1 cellular context compared by ENCODE assay signal in the genomic region with DNA sequence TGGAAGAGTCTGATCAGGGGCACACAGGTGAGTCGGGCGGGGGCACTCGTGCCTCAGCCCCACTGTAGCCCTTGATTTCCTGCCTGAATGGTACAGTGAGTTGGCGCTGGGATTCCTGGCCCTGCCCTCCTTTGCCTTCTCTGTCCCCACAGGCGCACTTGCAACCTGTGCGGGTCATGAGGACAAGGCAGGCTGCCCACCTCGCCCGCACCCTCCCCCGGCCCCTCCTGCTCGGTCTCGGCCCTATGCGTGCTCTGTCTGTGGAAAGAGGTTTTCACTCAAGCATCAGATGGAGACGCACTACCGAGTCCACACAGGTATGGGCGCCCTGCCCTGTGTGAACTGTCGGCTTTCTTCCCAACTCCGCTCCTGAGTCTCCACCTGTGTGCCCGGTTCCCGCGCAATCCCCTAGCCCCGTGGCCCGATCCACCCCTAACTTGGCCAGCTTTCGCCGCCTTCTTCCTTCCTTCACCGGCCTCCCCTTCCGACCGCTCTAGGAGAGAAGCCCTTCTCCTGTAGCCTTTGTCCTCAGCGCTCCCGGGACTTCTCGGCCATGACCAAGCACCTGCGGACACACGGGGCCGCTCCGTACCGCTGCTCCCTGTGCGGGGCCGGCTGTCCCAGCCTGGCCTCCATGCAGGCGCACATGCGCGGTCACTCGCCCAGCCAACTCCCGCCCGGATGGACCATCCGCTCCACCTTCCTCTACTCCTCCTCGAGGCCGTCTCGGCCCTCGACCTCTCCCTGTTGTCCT.
A peak's percentile ranks its signal among the peaks of the same experiment; 100 is the strongest.
TF ChIP-seq lines count a peak whose summit lies in the region.

No MANE protein-coding gene starts in this region.

TF ChIP-seq in HepG2, 621 proteins besides CTCF, POLR2A, EP300 and RAD21 (continued from another document and continues in another):
- TF ChIP-seq, protein P1, sequence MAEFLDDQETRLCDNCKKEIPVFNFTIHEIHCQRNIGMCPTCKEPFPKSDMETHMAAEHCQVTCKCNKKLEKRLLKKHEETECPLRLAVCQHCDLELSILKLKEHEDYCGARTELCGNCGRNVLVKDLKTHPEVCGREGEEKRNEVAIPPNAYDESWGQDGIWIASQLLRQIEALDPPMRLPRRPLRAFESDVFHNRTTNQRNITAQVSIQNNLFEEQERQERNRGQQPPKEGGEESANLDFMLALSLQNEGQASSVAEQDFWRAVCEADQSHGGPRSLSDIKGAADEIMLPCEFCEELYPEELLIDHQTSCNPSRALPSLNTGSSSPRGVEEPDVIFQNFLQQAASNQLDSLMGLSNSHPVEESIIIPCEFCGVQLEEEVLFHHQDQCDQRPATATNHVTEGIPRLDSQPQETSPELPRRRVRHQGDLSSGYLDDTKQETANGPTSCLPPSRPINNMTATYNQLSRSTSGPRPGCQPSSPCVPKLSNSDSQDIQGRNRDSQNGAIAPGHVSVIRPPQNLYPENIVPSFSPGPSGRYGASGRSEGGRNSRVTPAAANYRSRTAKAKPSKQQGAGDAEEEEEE (CRISPR knock-in tag; IDR thresholded peaks at IDR 0.05; ENCODE audit: borderline replicate concordance), result 0 out of 2 replicates have a peak, but pooled peaks have one; percentile 24
- no peak for TF ChIP-seq SP140L (CRISPR knock-in tag; IDR thresholded peaks at IDR 0.05; ENCODE audit: borderline replicate concordance)
- peak; percentile 66 for TF ChIP-seq POLR2G (IDR thresholded peaks at IDR 0.05; ENCODE audit: low read depth, low read length)
- no peak for TF ChIP-seq ZNF75D (CRISPR knock-in tag; IDR thresholded peaks at IDR 0.05; ENCODE audit: borderline replicate concordance)
- TF ChIP-seq ASH2L (IDR thresholded peaks at IDR 0.05; ENCODE audit: insufficient read length, low read depth, low read length), result peak; percentile 12
- TF ChIP-seq GTF2F1 (IDR thresholded peaks at IDR 0.05; ENCODE audit: low read length), result no peak
- no peak for TF ChIP-seq ATF4 (CRISPR knock-in tag; IDR thresholded peaks at IDR 0.05)
- no peak for TF ChIP-seq ZNF609 (CRISPR knock-in tag; IDR thresholded peaks at IDR 0.05; ENCODE audit: borderline replicate concordance)
- TF ChIP-seq ZNF101 (CRISPR knock-in tag; IDR thresholded peaks at IDR 0.05; ENCODE audit: borderline replicate concordance, low read depth), result no peak
- TF ChIP-seq ZNF34 (CRISPR knock-in tag; IDR thresholded peaks at IDR 0.05; ENCODE audit: borderline replicate concordance), result no peak
- no peak for TF ChIP-seq ZNF160 (CRISPR knock-in tag; IDR thresholded peaks at IDR 0.05)
- TF ChIP-seq TBP (CRISPR knock-in tag; IDR thresholded peaks at IDR 0.05), result no peak
- TF ChIP-seq ZNF142 (CRISPR knock-in tag; IDR thresholded peaks at IDR 0.05), result no peak; the same call in 1 of the 2 replicates
- TF ChIP-seq SKI (IDR thresholded peaks at IDR 0.05; ENCODE audit: partially characterized antibody), result no peak
- no peak for TF ChIP-seq AHDC1 (CRISPR knock-in tag; IDR thresholded peaks at IDR 0.05; ENCODE audit: borderline replicate concordance)
- no peak for TF ChIP-seq ZBTB7B (CRISPR knock-in tag; IDR thresholded peaks at IDR 0.05)
- TF ChIP-seq ZNF20 (CRISPR knock-in tag; IDR thresholded peaks at IDR 0.05), result no peak
- TF ChIP-seq PCBP2 (optimal IDR thresholded peaks at IDR 0.05; ENCODE audit: low read depth, low read length, poor library complexity, severe bottlenecking), result no peak
- TF ChIP-seq SOX13 (IDR thresholded peaks at IDR 0.05), result no peak
- no peak; a peak in 1 of 4 replicates for TF ChIP-seq SOX13 (CRISPR knock-in tag; conservative IDR thresholded peaks at IDR 0.05 in 1 of 2, IDR thresholded peaks at IDR 0.05 in 1 of 2)
- 0 out of 2 replicates have a peak, but pooled peaks have one; percentile 14 for TF ChIP-seq NR1H2 (CRISPR knock-in tag; IDR thresholded peaks at IDR 0.05; ENCODE audit: borderline replicate concordance, low read depth)
- TF ChIP-seq AGO2 (optimal IDR thresholded peaks at IDR 0.05; ENCODE audit: low read depth, low read length), result no peak
- TF ChIP-seq KLF15 (CRISPR knock-in tag; IDR thresholded peaks at IDR 0.05; ENCODE audit: borderline replicate concordance), result no peak
- TF ChIP-seq ZNF558 (CRISPR knock-in tag; IDR thresholded peaks at IDR 0.05; ENCODE audit: borderline replicate concordance), result no peak
- TF ChIP-seq ELF3 (CRISPR knock-in tag; IDR thresholded peaks at IDR 0.05), result no peak
- TF ChIP-seq ZNF205 (CRISPR knock-in tag; IDR thresholded peaks at IDR 0.05), result no peak
- TF ChIP-seq BRCA1 (CRISPR knock-in tag; IDR thresholded peaks at IDR 0.05), result no peak
- TF ChIP-seq, protein P2, sequence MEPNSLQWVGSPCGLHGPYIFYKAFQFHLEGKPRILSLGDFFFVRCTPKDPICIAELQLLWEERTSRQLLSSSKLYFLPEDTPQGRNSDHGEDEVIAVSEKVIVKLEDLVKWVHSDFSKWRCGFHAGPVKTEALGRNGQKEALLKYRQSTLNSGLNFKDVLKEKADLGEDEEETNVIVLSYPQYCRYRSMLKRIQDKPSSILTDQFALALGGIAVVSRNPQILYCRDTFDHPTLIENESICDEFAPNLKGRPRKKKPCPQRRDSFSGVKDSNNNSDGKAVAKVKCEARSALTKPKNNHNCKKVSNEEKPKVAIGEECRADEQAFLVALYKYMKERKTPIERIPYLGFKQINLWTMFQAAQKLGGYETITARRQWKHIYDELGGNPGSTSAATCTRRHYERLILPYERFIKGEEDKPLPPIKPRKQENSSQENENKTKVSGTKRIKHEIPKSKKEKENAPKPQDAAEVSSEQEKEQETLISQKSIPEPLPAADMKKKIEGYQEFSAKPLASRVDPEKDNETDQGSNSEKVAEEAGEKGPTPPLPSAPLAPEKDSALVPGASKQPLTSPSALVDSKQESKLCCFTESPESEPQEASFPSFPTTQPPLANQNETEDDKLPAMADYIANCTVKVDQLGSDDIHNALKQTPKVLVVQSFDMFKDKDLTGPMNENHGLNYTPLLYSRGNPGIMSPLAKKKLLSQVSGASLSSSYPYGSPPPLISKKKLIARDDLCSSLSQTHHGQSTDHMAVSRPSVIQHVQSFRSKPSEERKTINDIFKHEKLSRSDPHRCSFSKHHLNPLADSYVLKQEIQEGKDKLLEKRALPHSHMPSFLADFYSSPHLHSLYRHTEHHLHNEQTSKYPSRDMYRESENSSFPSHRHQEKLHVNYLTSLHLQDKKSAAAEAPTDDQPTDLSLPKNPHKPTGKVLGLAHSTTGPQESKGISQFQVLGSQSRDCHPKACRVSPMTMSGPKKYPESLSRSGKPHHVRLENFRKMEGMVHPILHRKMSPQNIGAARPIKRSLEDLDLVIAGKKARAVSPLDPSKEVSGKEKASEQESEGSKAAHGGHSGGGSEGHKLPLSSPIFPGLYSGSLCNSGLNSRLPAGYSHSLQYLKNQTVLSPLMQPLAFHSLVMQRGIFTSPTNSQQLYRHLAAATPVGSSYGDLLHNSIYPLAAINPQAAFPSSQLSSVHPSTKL (CRISPR knock-in tag; IDR thresholded peaks at IDR 0.05), result no peak; the same call in 1 of the 2 replicates
- no peak for TF ChIP-seq NFIB (CRISPR knock-in tag; IDR thresholded peaks at IDR 0.05; ENCODE audit: borderline replicate concordance)
- TF ChIP-seq ZNF33B (CRISPR knock-in tag; IDR thresholded peaks at IDR 0.05), result no peak
